Comparison of ENCODE assay signal across 1 cellular context in the genomic region with DNA sequence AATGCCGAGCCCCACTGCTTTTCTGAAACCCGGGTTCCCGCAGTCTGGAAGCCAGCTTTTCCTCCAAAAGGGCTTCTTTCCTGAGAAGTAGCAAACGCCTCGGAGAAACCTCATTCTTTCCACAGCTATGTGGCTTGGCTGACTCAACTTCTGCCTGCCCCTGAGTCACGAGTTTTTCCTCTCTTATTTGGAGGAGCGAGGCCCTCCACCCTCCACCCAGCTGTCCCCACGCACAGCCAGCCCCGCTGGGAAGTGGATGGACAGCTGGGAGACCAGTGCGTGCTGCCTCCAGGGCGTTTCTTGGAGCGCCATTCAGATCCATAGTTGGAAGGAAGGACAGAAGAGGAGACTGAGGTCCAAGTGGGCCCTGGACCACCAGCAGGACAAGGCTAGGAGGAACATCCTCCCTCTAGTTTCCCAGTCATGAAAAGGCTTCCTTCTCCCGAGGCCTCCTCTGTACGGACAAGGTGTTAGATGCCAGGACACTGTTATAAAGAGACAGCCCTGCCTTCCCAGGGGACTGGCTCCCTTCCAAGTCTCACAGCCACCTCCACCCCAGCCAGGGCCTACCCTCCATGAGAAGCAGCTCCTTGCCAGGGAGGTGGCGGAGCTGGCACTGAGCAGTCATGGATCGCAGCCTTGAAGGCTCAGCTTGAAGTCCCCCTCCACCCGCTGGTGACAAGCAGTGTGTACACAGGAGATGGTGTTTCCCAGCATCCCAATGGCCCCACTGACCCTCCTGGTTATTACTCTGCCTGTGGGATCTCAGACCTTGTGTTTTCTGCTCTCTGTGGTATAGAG.
TF ChIP-seq lines count a peak whose summit lies in the region.

No MANE protein-coding gene starts in this region.

TF ChIP-seq in K562, 482 proteins besides CTCF, POLR2A, EP300 and RAD21 (continued from another document and continues in another):
- TF ChIP-seq, protein P1, sequence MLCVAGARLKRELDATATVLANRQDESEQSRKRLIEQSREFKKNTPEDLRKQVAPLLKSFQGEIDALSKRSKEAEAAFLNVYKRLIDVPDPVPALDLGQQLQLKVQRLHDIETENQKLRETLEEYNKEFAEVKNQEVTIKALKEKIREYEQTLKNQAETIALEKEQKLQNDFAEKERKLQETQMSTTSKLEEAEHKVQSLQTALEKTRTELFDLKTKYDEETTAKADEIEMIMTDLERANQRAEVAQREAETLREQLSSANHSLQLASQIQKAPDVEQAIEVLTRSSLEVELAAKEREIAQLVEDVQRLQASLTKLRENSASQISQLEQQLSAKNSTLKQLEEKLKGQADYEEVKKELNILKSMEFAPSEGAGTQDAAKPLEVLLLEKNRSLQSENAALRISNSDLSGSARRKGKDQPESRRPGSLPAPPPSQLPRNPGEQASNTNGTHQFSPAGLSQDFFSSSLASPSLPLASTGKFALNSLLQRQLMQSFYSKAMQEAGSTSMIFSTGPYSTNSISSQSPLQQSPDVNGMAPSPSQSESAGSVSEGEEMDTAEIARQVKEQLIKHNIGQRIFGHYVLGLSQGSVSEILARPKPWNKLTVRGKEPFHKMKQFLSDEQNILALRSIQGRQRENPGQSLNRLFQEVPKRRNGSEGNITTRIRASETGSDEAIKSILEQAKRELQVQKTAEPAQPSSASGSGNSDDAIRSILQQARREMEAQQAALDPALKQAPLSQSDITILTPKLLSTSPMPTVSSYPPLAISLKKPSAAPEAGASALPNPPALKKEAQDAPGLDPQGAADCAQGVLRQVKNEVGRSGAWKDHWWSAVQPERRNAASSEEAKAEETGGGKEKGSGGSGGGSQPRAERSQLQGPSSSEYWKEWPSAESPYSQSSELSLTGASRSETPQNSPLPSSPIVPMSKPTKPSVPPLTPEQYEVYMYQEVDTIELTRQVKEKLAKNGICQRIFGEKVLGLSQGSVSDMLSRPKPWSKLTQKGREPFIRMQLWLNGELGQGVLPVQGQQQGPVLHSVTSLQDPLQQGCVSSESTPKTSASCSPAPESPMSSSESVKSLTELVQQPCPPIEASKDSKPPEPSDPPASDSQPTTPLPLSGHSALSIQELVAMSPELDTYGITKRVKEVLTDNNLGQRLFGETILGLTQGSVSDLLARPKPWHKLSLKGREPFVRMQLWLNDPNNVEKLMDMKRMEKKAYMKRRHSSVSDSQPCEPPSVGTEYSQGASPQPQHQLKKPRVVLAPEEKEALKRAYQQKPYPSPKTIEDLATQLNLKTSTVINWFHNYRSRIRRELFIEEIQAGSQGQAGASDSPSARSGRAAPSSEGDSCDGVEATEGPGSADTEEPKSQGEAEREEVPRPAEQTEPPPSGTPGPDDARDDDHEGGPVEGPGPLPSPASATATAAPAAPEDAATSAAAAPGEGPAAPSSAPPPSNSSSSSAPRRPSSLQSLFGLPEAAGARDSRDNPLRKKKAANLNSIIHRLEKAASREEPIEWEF (CRISPR knock-in tag; IDR thresholded peaks at IDR 0.05) = no peak
- TF ChIP-seq, protein P2, sequence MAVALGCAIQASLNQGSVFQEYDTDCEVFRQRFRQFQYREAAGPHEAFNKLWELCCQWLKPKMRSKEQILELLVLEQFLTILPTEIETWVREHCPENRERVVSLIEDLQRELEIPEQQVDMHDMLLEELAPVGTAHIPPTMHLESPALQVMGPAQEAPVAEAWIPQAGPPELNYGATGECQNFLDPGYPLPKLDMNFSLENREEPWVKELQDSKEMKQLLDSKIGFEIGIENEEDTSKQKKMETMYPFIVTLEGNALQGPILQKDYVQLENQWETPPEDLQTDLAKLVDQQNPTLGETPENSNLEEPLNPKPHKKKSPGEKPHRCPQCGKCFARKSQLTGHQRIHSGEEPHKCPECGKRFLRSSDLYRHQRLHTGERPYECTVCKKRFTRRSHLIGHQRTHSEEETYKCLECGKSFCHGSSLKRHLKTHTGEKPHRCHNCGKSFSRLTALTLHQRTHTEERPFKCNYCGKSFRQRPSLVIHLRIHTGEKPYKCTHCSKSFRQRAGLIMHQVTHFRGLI (CRISPR knock-in tag; IDR thresholded peaks at IDR 0.05) = no peak
- TF ChIP-seq NFIX (CRISPR knock-in tag; IDR thresholded peaks at IDR 0.05; ENCODE audit: low read depth) = no peak
- no peak for TF ChIP-seq TCF3 (CRISPR knock-in tag; IDR thresholded peaks at IDR 0.05)
- TF ChIP-seq, protein P3, sequence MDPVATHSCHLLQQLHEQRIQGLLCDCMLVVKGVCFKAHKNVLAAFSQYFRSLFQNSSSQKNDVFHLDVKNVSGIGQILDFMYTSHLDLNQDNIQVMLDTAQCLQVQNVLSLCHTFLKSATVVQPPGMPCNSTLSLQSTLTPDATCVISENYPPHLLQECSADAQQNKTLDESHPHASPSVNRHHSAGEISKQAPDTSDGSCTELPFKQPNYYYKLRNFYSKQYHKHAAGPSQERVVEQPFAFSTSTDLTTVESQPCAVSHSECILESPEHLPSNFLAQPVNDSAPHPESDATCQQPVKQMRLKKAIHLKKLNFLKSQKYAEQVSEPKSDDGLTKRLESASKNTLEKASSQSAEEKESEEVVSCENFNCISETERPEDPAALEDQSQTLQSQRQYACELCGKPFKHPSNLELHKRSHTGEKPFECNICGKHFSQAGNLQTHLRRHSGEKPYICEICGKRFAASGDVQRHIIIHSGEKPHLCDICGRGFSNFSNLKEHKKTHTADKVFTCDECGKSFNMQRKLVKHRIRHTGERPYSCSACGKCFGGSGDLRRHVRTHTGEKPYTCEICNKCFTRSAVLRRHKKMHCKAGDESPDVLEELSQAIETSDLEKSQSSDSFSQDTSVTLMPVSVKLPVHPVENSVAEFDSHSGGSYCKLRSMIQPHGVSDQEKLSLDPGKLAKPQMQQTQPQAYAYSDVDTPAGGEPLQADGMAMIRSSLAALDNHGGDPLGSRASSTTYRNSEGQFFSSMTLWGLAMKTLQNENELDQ (CRISPR knock-in tag; IDR thresholded peaks at IDR 0.05; ENCODE audit: borderline replicate concordance) = no peak
- no peak for TF ChIP-seq NFYB (IDR thresholded peaks at IDR 0.05; ENCODE audit: extremely low read depth, insufficient read length)
- TF ChIP-seq, protein P4, sequence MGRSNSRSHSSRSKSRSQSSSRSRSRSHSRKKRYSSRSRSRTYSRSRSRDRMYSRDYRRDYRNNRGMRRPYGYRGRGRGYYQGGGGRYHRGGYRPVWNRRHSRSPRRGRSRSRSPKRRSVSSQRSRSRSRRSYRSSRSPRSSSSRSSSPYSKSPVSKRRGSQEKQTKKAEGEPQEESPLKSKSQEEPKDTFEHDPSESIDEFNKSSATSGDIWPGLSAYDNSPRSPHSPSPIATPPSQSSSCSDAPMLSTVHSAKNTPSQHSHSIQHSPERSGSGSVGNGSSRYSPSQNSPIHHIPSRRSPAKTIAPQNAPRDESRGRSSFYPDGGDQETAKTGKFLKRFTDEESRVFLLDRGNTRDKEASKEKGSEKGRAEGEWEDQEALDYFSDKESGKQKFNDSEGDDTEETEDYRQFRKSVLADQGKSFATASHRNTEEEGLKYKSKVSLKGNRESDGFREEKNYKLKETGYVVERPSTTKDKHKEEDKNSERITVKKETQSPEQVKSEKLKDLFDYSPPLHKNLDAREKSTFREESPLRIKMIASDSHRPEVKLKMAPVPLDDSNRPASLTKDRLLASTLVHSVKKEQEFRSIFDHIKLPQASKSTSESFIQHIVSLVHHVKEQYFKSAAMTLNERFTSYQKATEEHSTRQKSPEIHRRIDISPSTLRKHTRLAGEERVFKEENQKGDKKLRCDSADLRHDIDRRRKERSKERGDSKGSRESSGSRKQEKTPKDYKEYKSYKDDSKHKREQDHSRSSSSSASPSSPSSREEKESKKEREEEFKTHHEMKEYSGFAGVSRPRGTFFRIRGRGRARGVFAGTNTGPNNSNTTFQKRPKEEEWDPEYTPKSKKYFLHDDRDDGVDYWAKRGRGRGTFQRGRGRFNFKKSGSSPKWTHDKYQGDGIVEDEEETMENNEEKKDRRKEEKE (IDR thresholded peaks at IDR 0.05; ENCODE audit: borderline replicate concordance in 1 of 2, control insufficient read depth in 1 of 2, low read depth in 2 of 2, low read length in 1 of 2) = no peak
- TF ChIP-seq ZNF696 (CRISPR knock-in tag; conservative IDR thresholded peaks at IDR 0.05) = no peak
- no peak for TF ChIP-seq PTRF (tag; IDR thresholded peaks at IDR 0.05)
- TF ChIP-seq, protein P5, sequence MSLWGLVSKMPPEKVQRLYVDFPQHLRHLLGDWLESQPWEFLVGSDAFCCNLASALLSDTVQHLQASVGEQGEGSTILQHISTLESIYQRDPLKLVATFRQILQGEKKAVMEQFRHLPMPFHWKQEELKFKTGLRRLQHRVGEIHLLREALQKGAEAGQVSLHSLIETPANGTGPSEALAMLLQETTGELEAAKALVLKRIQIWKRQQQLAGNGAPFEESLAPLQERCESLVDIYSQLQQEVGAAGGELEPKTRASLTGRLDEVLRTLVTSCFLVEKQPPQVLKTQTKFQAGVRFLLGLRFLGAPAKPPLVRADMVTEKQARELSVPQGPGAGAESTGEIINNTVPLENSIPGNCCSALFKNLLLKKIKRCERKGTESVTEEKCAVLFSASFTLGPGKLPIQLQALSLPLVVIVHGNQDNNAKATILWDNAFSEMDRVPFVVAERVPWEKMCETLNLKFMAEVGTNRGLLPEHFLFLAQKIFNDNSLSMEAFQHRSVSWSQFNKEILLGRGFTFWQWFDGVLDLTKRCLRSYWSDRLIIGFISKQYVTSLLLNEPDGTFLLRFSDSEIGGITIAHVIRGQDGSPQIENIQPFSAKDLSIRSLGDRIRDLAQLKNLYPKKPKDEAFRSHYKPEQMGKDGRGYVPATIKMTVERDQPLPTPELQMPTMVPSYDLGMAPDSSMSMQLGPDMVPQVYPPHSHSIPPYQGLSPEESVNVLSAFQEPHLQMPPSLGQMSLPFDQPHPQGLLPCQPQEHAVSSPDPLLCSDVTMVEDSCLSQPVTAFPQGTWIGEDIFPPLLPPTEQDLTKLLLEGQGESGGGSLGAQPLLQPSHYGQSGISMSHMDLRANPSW (CRISPR knock-in tag; IDR thresholded peaks at IDR 0.05) = no peak
- 0 out of 2 replicates have a peak, but pooled peaks have one; percentile 9 for TF ChIP-seq NR2F6 (CRISPR knock-in tag; IDR thresholded peaks at IDR 0.05)
- TF ChIP-seq, protein P6, sequence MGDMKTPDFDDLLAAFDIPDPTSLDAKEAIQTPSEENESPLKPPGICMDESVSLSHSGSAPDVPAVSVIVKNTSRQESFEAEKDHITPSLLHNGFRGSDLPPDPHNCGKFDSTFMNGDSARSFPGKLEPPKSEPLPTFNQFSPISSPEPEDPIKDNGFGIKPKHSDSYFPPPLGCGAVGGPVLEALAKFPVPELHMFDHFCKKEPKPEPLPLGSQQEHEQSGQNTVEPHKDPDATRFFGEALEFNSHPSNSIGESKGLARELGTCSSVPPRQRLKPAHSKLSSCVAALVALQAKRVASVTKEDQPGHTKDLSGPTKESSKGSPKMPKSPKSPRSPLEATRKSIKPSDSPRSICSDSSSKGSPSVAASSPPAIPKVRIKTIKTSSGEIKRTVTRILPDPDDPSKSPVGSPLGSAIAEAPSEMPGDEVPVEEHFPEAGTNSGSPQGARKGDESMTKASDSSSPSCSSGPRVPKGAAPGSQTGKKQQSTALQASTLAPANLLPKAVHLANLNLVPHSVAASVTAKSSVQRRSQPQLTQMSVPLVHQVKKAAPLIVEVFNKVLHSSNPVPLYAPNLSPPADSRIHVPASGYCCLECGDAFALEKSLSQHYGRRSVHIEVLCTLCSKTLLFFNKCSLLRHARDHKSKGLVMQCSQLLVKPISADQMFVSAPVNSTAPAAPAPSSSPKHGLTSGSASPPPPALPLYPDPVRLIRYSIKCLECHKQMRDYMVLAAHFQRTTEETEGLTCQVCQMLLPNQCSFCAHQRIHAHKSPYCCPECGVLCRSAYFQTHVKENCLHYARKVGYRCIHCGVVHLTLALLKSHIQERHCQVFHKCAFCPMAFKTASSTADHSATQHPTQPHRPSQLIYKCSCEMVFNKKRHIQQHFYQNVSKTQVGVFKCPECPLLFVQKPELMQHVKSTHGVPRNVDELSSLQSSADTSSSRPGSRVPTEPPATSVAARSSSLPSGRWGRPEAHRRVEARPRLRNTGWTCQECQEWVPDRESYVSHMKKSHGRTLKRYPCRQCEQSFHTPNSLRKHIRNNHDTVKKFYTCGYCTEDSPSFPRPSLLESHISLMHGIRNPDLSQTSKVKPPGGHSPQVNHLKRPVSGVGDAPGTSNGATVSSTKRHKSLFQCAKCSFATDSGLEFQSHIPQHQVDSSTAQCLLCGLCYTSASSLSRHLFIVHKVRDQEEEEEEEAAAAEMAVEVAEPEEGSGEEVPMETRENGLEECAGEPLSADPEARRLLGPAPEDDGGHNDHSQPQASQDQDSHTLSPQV (IDR thresholded peaks at IDR 0.05) = no peak
- no peak for TF ChIP-seq ARHGAP35 (IDR thresholded peaks at IDR 0.05; ENCODE audit: partially characterized antibody)
- TF ChIP-seq ZNF584 (CRISPR knock-in tag; IDR thresholded peaks at IDR 0.05; ENCODE audit: low read depth) = 0 out of 2 replicates have a peak, but pooled peaks have one; percentile 22
- TF ChIP-seq MAFK (IDR thresholded peaks at IDR 0.05; ENCODE audit: low read length) = no peak
- no peak for TF ChIP-seq HNRNPUL1 (IDR thresholded peaks at IDR 0.05; ENCODE audit: low read length)
- TF ChIP-seq SLC30A9 (CRISPR knock-in tag; IDR thresholded peaks at IDR 0.05) = no peak
- no peak for TF ChIP-seq ETV6 (IDR thresholded peaks at IDR 0.05; ENCODE audit: borderline replicate concordance in 1 of 2, low read depth in 2 of 2, low read length in 1 of 2)
- no peak for TF ChIP-seq ETV6 (CRISPR knock-in tag; IDR thresholded peaks at IDR 0.05; ENCODE audit: borderline replicate concordance)
- TF ChIP-seq, protein P7, sequence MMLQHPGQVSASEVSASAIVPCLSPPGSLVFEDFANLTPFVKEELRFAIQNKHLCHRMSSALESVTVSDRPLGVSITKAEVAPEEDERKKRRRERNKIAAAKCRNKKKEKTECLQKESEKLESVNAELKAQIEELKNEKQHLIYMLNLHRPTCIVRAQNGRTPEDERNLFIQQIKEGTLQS (IDR thresholded peaks at IDR 0.05) = peak; percentile 75
- TF ChIP-seq, protein P7 (CRISPR knock-in tag; conservative IDR thresholded peaks at IDR 0.05) = no peak
- TF ChIP-seq NBN (IDR thresholded peaks at IDR 0.05; ENCODE audit: low read depth) = no peak
- TF ChIP-seq, protein P8, sequence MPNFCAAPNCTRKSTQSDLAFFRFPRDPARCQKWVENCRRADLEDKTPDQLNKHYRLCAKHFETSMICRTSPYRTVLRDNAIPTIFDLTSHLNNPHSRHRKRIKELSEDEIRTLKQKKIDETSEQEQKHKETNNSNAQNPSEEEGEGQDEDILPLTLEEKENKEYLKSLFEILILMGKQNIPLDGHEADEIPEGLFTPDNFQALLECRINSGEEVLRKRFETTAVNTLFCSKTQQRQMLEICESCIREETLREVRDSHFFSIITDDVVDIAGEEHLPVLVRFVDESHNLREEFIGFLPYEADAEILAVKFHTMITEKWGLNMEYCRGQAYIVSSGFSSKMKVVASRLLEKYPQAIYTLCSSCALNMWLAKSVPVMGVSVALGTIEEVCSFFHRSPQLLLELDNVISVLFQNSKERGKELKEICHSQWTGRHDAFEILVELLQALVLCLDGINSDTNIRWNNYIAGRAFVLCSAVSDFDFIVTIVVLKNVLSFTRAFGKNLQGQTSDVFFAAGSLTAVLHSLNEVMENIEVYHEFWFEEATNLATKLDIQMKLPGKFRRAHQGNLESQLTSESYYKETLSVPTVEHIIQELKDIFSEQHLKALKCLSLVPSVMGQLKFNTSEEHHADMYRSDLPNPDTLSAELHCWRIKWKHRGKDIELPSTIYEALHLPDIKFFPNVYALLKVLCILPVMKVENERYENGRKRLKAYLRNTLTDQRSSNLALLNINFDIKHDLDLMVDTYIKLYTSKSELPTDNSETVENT (CRISPR knock-in tag; IDR thresholded peaks at IDR 0.05) = no peak
- no peak for TF ChIP-seq CBFA2T2 (conservative IDR thresholded peaks at IDR 0.05)
- TF ChIP-seq ERF (CRISPR knock-in tag; IDR thresholded peaks at IDR 0.05) = peak; percentile 14; the same call in 1 of the 2 replicates
- no peak for TF ChIP-seq POLR3G (IDR thresholded peaks at IDR 0.05; ENCODE audit: extremely low read depth, insufficient read length, insufficient replicate concordance)
- no peak for TF ChIP-seq ZNF699 (CRISPR knock-in tag; IDR thresholded peaks at IDR 0.05; ENCODE audit: insufficient replicate concordance)
- TF ChIP-seq ZFP36 (IDR thresholded peaks at IDR 0.05; ENCODE audit: low read depth, low read length, partially characterized antibody) = no peak
